ENCODE assay signal across 17 cellular contexts in the genomic region with DNA sequence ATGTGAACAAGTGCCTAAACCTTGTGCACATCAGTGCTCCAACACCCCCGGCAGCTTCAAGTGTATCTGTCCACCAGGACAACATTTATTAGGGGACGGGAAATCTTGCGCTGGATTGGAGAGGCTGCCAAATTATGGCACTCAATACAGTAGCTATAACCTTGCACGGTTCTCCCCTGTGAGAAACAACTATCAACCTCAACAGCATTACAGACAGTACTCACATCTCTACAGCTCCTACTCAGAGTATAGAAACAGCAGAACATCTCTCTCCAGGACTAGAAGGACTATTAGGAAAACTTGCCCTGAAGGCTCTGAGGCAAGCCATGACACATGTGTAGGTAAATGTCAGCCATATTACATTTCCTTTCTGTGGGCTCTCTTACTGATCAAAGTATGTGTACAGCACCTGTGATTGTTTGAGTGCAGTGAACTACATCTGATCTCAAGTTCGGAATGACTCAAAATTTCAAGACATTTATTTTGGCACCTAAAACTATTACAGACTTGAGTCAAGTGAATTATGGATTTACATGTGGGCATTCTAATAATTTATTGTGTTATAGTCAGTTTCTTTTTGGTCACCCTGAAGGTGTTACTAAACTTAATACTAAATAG.
DNase-seq lines count a peak whose midpoint lies in the region; ATAC-seq and TF ChIP-seq lines count a peak whose summit lies in the region.
"Had no signal": no experiment of that assay in that cellular context is flagged by ENCODE, and none has a peak within 500 bp of the region (broad histone marks: within the 10 kb centered on the region; RNA-seq: fewer than 3 reads in every experiment).

No MANE protein-coding gene starts in this region.

- 86 to 90% methylated on average over 5 of the region's 5 CpGs for WGBS in tibial nerve, 2 donors

- H3K4me3 ChIP-seq in GM06990 (replicated peaks; ENCODE audit: low read depth, low read length) (no peak overlapping the region), endocrine pancreas (ENCODE audit: control insufficient read depth, insufficient read depth, low read length) (peak overlapping the region; percentile 84), tibial nerve (no peak overlapping the region)
- H3K4me3 ChIP-seq: mucosa of descending colon, SJCRH30, transverse colon had no signal

- no peak overlapping the region for H3K9ac ChIP-seq in endocrine pancreas (ENCODE audit: control insufficient read depth, insufficient read depth, low read length)

- ATAC-seq in GM21529 (IDR thresholded peaks at IDR 0.05; ENCODE audit: unreplicated experiment), result peak; percentile 52
- ATAC-seq: HCT116, mucosa of descending colon had no signal

- H3K27ac ChIP-seq in tibial nerve, result no peak overlapping the region
- H3K27ac ChIP-seq: SJCRH30, transverse colon had no signal

- H3K27me3 ChIP-seq in GM06990 (replicated peaks; ENCODE audit: control insufficient read depth, insufficient read depth, low read length) (no peaks in the 10 kb centered on the region), endocrine pancreas (ENCODE audit: control insufficient read depth, insufficient read depth, low read length) (no peaks in the 10 kb centered on the region), tibial nerve (no peaks in the 10 kb centered on the region)
- H3K27me3 ChIP-seq: SJCRH30, transverse colon had no signal

- H3K4me1 ChIP-seq in endocrine pancreas (ENCODE audit: control insufficient read depth, insufficient read depth, low read length) (peaks cover 7% of the 10 kb centered on the region), tibial nerve (peaks cover 0 to 1% (median 0%) of the 10 kb centered on the region in 4 donors)
- H3K4me1 ChIP-seq: transverse colon had no signal

- no peak for TF ChIP-seq POLR2A in tibial nerve (IDR thresholded peaks at IDR 0.05)

- DNase-seq in GM06990 (ENCODE audit: extremely low read depth, insufficient read length) (peak; percentile 32), NCI-H1105 (lab: John Stamatoyannopoulos, UW) (peak; percentile 18), RPMI8226 (no peak), NCI-H510A treated with DMSO at 0.1 percent for 48 hours (lab: John Stamatoyannopoulos, UW) (no peak), tibial nerve (ENCODE audit: low spot score in 2 of 2) (no peak)
- no peak for DNase-seq in activated CD4-positive, alpha-beta T cell treated with anti-CD3 and anti-CD28 coated beads for 1 hour
- DNase-seq: activated CD8-positive, alpha-beta memory T cell treated with anti-CD3 and anti-CD28 coated beads for 24 hours; activated gamma-delta T cell; IMR-90; mucosa of descending colon; NCI-H146; posterior cingulate gyrus; SJCRH30; transverse colon had no signal

- H3K9me3 ChIP-seq in endocrine pancreas (ENCODE audit: control insufficient read depth, low read length), result no peaks in the 10 kb centered on the region
- no peaks in the 10 kb centered on the region for H3K9me3 ChIP-seq in tibial nerve
- H3K9me3 ChIP-seq: mucosa of descending colon, SJCRH30, transverse colon had no signal

- H3K36me3 ChIP-seq in GM06990 (ENCODE audit: control insufficient read depth, insufficient read depth, low read length) (no peaks in the 10 kb centered on the region), endocrine pancreas (ENCODE audit: control insufficient read depth, insufficient read depth, low read length) (no peaks in the 10 kb centered on the region), tibial nerve (no peaks in the 10 kb centered on the region)
- H3K36me3 ChIP-seq: SJCRH30, transverse colon had no signal

- TF ChIP-seq EP300 in tibial nerve (IDR thresholded peaks at IDR 0.05), result no peak

- no peak for TF ChIP-seq CTCF in GM06990 (IDR thresholded peaks at IDR 0.05; ENCODE audit: insufficient read depth, low read length, poor library complexity, severe bottlenecking)
- TF ChIP-seq CTCF in tibial nerve (IDR thresholded peaks at IDR 0.05), result no peak

Comparison
In these comparisons a context has a peak if more than half of its experiments do, and no peak if none do; other contexts are left out.
1. DNase-seq: peak in GM06990 (single experiment) and NCI-H1105 (single experiment); none in RPMI8226 (single experiment), activated CD4-positive, alpha-beta T cell treated with anti-CD3 and anti-CD28 coated beads for 1 hour (single experiment), NCI-H510A treated with DMSO at 0.1 percent for 48 hours (single experiment) and tibial nerve (0 of 2).